Comparison of ENCODE assay signal across 8 cellular contexts in the genomic region with DNA sequence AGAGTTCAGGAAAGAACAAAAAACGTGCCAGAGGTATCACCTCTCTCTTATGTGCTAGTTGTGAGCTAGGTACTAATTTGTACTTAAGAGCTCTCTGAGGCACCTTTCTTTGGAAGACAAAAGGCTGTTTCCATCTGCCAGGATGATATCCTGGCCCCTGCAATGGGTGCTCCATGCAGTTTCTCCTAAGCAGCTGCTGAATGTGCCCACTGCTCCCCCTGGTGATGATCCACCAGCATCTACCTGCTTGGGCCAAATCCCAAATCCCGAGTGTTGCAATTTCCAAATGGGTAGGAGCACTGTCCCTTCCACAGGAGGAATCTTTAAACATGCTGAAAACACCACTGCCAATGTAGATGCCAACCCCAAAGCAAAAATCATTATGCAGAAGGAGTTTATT.
DNase-seq lines count a peak whose midpoint lies in the region; ATAC-seq, FAIRE-seq and TF ChIP-seq lines count a peak whose summit lies in the region.

No MANE protein-coding gene starts in this region.

- H3K27ac ChIP-seq in GM23248 = no peak overlapping the region
- no peak overlapping the region for H3K27ac ChIP-seq in H1 (ENCODE audit: low read depth, low read length)
- no peak overlapping the region for H3K27ac ChIP-seq in neuronal stem cell (replicated peaks; ENCODE audit: low read length)

- H3K18ac ChIP-seq in H1 (ENCODE audit: extremely low read depth, low read length) (no peak overlapping the region), neuronal stem cell (ENCODE audit: low read length) (no peak overlapping the region)

- H2BK12ac ChIP-seq in H1 (ENCODE audit: low read depth, low read length) (no peak overlapping the region), neuronal stem cell (ENCODE audit: low read length) (no peak overlapping the region)

- TF ChIP-seq EP300 in H1 (IDR thresholded peaks at IDR 0.05; ENCODE audit: borderline replicate concordance in 1 of 2, low read depth in 2 of 2, low read length in 2 of 2) = no peak

- H4K20me1 ChIP-seq in GM23248 (ENCODE audit: insufficient read depth) = no peaks in the 10 kb centered on the region
- no peaks in the 10 kb centered on the region for H4K20me1 ChIP-seq in H1 (replicated peaks in 1 of 2; ENCODE audit: control insufficient read depth in 1 of 2, insufficient read depth in 2 of 2, low read length in 2 of 2)

- H3F3A ChIP-seq in GM23248 (ENCODE audit: insufficient read depth) = no peaks in the 10 kb centered on the region

- H3K23ac ChIP-seq in H1 (ENCODE audit: insufficient read length) (no peak overlapping the region), neuronal stem cell (ENCODE audit: low read depth, low read length, poor library complexity) (no peak overlapping the region)

- CTCF ChIA-PET in H1 (lab: Charles Lee; ENCODE audit: partially characterized antibody) = interaction anchor here (0.6 to 7.7 kb wide), 45 partner anchors 8 to 1715 kb away, joined by 3 to 111 read pairs (median 4); no protein-coding TSS in a partner anchor

- WGBS in GM23248 (ENCODE audit: low coverage in 1 of 2, low lambda C conversion rate in 2 of 2, missing lambda C conversion rate in 2 of 2), 2 experiments = 2 to 15% methylated on average over 2 of the region's 2 CpGs
- WGBS in H1 (ENCODE audit: extremely low coverage in 1 of 2, insufficient coverage in 1 of 2, insufficient read length in 1 of 2, insufficient replicate concordance in 2 of 2, low coverage in 1 of 2, low lambda C conversion rate in 2 of 2, missing lambda C conversion rate in 1 of 2), 2 experiments = 36% methylated on average over 2 of the region's 2 CpGs; no CpG with 5 or more reads in 1 of the 2 experiments
- WGBS in neuronal stem cell (ENCODE audit: extremely low coverage in 2 of 2, insufficient read length in 2 of 2, insufficient replicate concordance in 1 of 2), 2 donors = no CpG with 5 or more reads among the region's 2 CpGs

- no peak overlapping the region for H3K4me3 ChIP-seq in GM23248
- H3K4me3 ChIP-seq in H1 (ENCODE audit: extremely low read depth in 1 of 4, insufficient read depth in 2 of 4, low read depth in 3 of 4, low read length in 4 of 4) = no peak overlapping the region
- H3K4me3 ChIP-seq in neuronal stem cell (ENCODE audit: low read length in 2 of 2) = no peak overlapping the region

- H3K79me2 ChIP-seq in GM23248 (ENCODE audit: insufficient read depth) = no peaks in the 10 kb centered on the region
- no peaks in the 10 kb centered on the region for H3K79me2 ChIP-seq in H1 (ENCODE audit: control insufficient read depth in 1 of 2, insufficient read depth in 2 of 2, low read length in 2 of 2)

- H3K14ac ChIP-seq in H1 (ENCODE audit: insufficient read length) (no peak overlapping the region), neuronal stem cell (ENCODE audit: low read length) (no peak overlapping the region)

- no peaks in the 10 kb centered on the region for H3K9me3 ChIP-seq in GM23248 (ENCODE audit: low read depth)
- H3K9me3 ChIP-seq in H1 (ENCODE audit: insufficient read depth in 2 of 2, low read depth in 1 of 2, low read length in 1 of 2) = no peaks in the 10 kb centered on the region
- H3K9me3 ChIP-seq in neuronal stem cell (replicated peaks in 1 of 2; ENCODE audit: control insufficient read depth in 2 of 2, insufficient read depth in 1 of 2, low read depth in 1 of 2, low read length in 2 of 2) = no peaks in the 10 kb centered on the region

- DNase-seq in GM23248 (peak; percentile 20), NCI-H2196 (lab: John Stamatoyannopoulos, UW; ENCODE audit: unreplicated experiment) (peak; percentile 53), H1 (ENCODE audit: low read depth in 1 of 2, low spot score in 2 of 2) (peak; percentile 59 to 75), neuronal stem cell (ENCODE audit: low spot score) (peak; percentile 42)
- DNase-seq in stimulated activated CD4-positive, alpha-beta T cell treated with anti-CD3 and anti-CD28 coated beads, Interleukin-12 subunit alpha, Interleukin-12 subunit beta, amount 100 ng/mL, for 4 hours = no peak

- H3K4me1 ChIP-seq in GM23248 (ENCODE audit: insufficient read depth) (no peaks in the 10 kb centered on the region), H1 (replicated peaks in 1 of 4; ENCODE audit: control insufficient read depth in 3 of 4, insufficient read depth in 4 of 4, low read length in 3 of 4) (peaks cover 0 to 8% (median 4%) of the 10 kb centered on the region in 4 experiments; a peak in 4 of 7 replicates), neuronal stem cell (ENCODE audit: control insufficient read depth in 2 of 2, insufficient read depth in 1 of 2, low read depth in 1 of 2, low read length in 2 of 2) (no peaks in the 10 kb centered on the region)

- peak; percentile 82 to 87 for TF ChIP-seq RAD21 in H1 (IDR thresholded peaks at IDR 0.05 in 1 of 2, conservative IDR thresholded peaks at IDR 0.05 in 1 of 2; ENCODE audit: low read depth in 2 of 2, low read length in 2 of 2)

- H2BK20ac ChIP-seq in H1 (ENCODE audit: low read length) = no peak overlapping the region

- in situ Hi-C loops in GM23248 (cut with MboI) = no loop called here

- peak; percentile 86 to 88 (median 88) for TF ChIP-seq CTCF in H1 (IDR thresholded peaks at IDR 0.05; ENCODE audit: control extremely low read depth in 1 of 3, insufficient read depth in 1 of 3, low read depth in 1 of 3, low read length in 3 of 3)

- H3K9ac ChIP-seq in GM23248 (no peak overlapping the region), H1 (replicated peaks in 1 of 4; ENCODE audit: extremely low read depth in 1 of 4, low read depth in 3 of 4, low read length in 3 of 4) (no peak overlapping the region; a peak in 1 of 7 replicates), neuronal stem cell (ENCODE audit: low read depth, low read length, poor library complexity) (no peak overlapping the region)

- H2BK5ac ChIP-seq in H1 (ENCODE audit: low read depth, low read length) (no peak overlapping the region), neuronal stem cell (ENCODE audit: low read length) (no peak overlapping the region)

- no peaks in the 10 kb centered on the region for H3K23me2 ChIP-seq in H1 (ENCODE audit: low read depth, low read length)

- H4K5ac ChIP-seq in H1 (ENCODE audit: insufficient read length, low read depth, low read length) = no peak overlapping the region

- no peak overlapping the region for H4K91ac ChIP-seq in H1 (replicated peaks; ENCODE audit: insufficient read length, low read length)
- no peak overlapping the region for H4K91ac ChIP-seq in neuronal stem cell (ENCODE audit: low read depth, low read length, poor library complexity)

- no peaks in the 10 kb centered on the region for H3K79me1 ChIP-seq in H1 (ENCODE audit: low read depth, low read length)
- no peaks in the 10 kb centered on the region for H3K79me1 ChIP-seq in neuronal stem cell (ENCODE audit: low read depth, low read length)

- H3K9me2 ChIP-seq in GM23248 (ENCODE audit: insufficient read depth) = no peaks in the 10 kb centered on the region

- H4K8ac ChIP-seq in H1 (ENCODE audit: extremely low read depth, insufficient read depth, low read length) (no peak overlapping the region), neuronal stem cell (ENCODE audit: low read depth, low read length) (no peak overlapping the region)

- H2BK120ac ChIP-seq in H1 (replicated peaks; ENCODE audit: low read depth, low read length) (no peak overlapping the region), neuronal stem cell (ENCODE audit: low read depth, low read length) (no peak overlapping the region)

- H3K27me3 ChIP-seq in GM23248 (replicated peaks; ENCODE audit: insufficient read depth) (no peaks in the 10 kb centered on the region; the same call in 1 of the 2 replicates), H1 (replicated peaks in 1 of 4; ENCODE audit: control insufficient read depth in 3 of 4, extremely low read depth in 1 of 4, insufficient read depth in 3 of 4, low read length in 3 of 4) (0 out of 7 replicates have a peak, but pooled peaks cover 0 to 3% (median 0%) of the 10 kb centered on the region in 4 experiments), neuronal stem cell (ENCODE audit: control insufficient read depth in 3 of 3, insufficient read depth in 3 of 3, low read depth in 1 of 3, low read length in 3 of 3) (peaks cover 0 to 3% (median 0%) of the 10 kb centered on the region in 3 experiments)

- H3K4ac ChIP-seq in H1 (replicated peaks; ENCODE audit: insufficient read length, low read depth, low read length) = no peak overlapping the region
- no peak overlapping the region for H3K4ac ChIP-seq in neuronal stem cell (ENCODE audit: low read length)

- ATAC-seq in HG03460 (IDR thresholded peaks at IDR 0.05; ENCODE audit: unreplicated experiment) (no peak), GM21528 (IDR thresholded peaks at IDR 0.05; ENCODE audit: low FRiP score, unreplicated experiment) (no peak), GM18858 (IDR thresholded peaks at IDR 0.05; ENCODE audit: unreplicated experiment) (no peak)

- H3K4me2 ChIP-seq in GM23248 (ENCODE audit: unreplicated experiment) (no peak overlapping the region), H1 (ENCODE audit: insufficient read depth in 1 of 2, low read depth in 2 of 2, low read length in 2 of 2) (no peak overlapping the region), neuronal stem cell (ENCODE audit: insufficient read depth, low read length, poor library complexity, severe bottlenecking) (no peak overlapping the region)

- POLR2A ChIA-PET in H1 (lab: Charles Lee; ENCODE audit: partially characterized antibody) = interaction anchor here (1.3 to 1.9 kb wide), 2 partner anchors 89 to 197 kb away, joined by 4 read pairs; no protein-coding TSS in a partner anchor

- FAIRE-seq in H1 (lab: Jason Lieb, UNC) = peak; percentile 93

- TF ChIP-seq POLR2A in H1 (IDR thresholded peaks at IDR 0.05; ENCODE audit: control extremely low read depth in 1 of 2, low read depth in 2 of 2, low read length in 2 of 2) = no peak

- no peak overlapping the region for H3K56ac ChIP-seq in H1 (replicated peaks; ENCODE audit: insufficient read length, low read depth, low read length)

- no peaks in the 10 kb centered on the region for H3K36me3 ChIP-seq in GM23248 (ENCODE audit: low read depth)
- no peaks in the 10 kb centered on the region for H3K36me3 ChIP-seq in H1 (ENCODE audit: control insufficient read depth in 2 of 4, insufficient read depth in 4 of 4, low read length in 3 of 4)
- no peaks in the 10 kb centered on the region for H3K36me3 ChIP-seq in neuronal stem cell (replicated peaks in 1 of 2; ENCODE audit: control insufficient read depth in 2 of 2, insufficient read depth in 2 of 2, low read length in 2 of 2)

- H2AK5ac ChIP-seq in H1 (ENCODE audit: low read depth, low read length) = no peak overlapping the region
- H2AK5ac ChIP-seq in neuronal stem cell (ENCODE audit: low read depth, low read length) = no peak overlapping the region

- H2AFZ ChIP-seq in GM23248 (no peak overlapping the region), H1 (ENCODE audit: low read length) (0 out of 2 replicates have a peak overlapping the region, but pooled peaks have one; percentile 4), neuronal stem cell (ENCODE audit: low read length) (no peak overlapping the region)

- H2BK15ac ChIP-seq in H1 (ENCODE audit: low read length) = no peak overlapping the region
- H2BK15ac ChIP-seq in neuronal stem cell (ENCODE audit: low read length) = no peak overlapping the region

TF ChIP-seq in H1, 55 proteins besides CTCF, POLR2A, EP300 and RAD21 (continues in another document):
- peak; percentile 28; the same call in 1 of the 2 replicates for TF ChIP-seq CREB1 (IDR thresholded peaks at IDR 0.05)
- TF ChIP-seq GABPA (IDR thresholded peaks at IDR 0.05; ENCODE audit: borderline replicate concordance, insufficient read depth, low read length) = no peak
- no peak for TF ChIP-seq NRF1 (IDR thresholded peaks at IDR 0.05; ENCODE audit: low read depth, low read length)
